ENCODE assay signal across 1 cellular context in genomic region chr11:5343474-5344335, GRCh38.
TF ChIP-seq lines count a peak whose summit lies in the region.

OR51B5 (minus strand) TSS chr11:5343524; CDS start chr11:5343524, 0 bp downstream.

TF ChIP-seq in GM12878, 131 proteins besides CTCF, POLR2A, EP300 and RAD21:
- TF ChIP-seq IKZF1 (conservative IDR thresholded peaks at IDR 0.05) (peak; percentile 41), MTA2 (IDR thresholded peaks at IDR 0.05; ENCODE audit: low read depth) (0 out of 2 replicates have a peak, but pooled peaks have one; percentile 25), BHLHE40 (IDR thresholded peaks at IDR 0.05; ENCODE audit: borderline replicate concordance in 1 of 2, low read depth in 2 of 2, low read length in 1 of 2) (no peak), DPF2 (IDR thresholded peaks at IDR 0.05) (0 out of 2 replicates have a peak, but pooled peaks have one; percentile 35), ZZZ3 (IDR thresholded peaks at IDR 0.05; ENCODE audit: control insufficient read depth, insufficient read length, low read depth) (no peak), E4F1 (IDR thresholded peaks at IDR 0.05; ENCODE audit: borderline replicate concordance, partially characterized antibody) (no peak), CREB1 (IDR thresholded peaks at IDR 0.05; ENCODE audit: low read depth) (no peak), IKZF2 (IDR thresholded peaks at IDR 0.05) (peak in 1 of 2 experiments; percentile 26; a peak in 1 of 4 replicates), ATF3 (IDR thresholded peaks at IDR 0.05; ENCODE audit: borderline replicate concordance, extremely low read depth, low read depth, low read length) (no peak), RELB (IDR thresholded peaks at IDR 0.05; ENCODE audit: low read depth) (peak; percentile 41; the same call in 1 of the 2 replicates)
